Comparison of ENCODE assay signal across 14 cellular contexts in genomic region chr13:109744512-109745051, GRCh38. TPM values are rescaled to one million over a fixed set of nuclear protein-coding genes. Genes with fewer than 3 reads are reported as not detected.
DNase-seq lines count a peak whose midpoint lies in the region; ATAC-seq and TF ChIP-seq lines count a peak whose summit lies in the region.
"Had no signal": no experiment of that assay in that cellular context is flagged by ENCODE, and none has a peak within 500 bp of the region (broad histone marks: within the 10 kb centered on the region; RNA-seq: fewer than 3 reads in every experiment).

No MANE protein-coding gene starts in this region.

- TF ChIP-seq POLR2A in testis (IDR thresholded peaks at IDR 0.05): no peak

- WGBS in testis, 2 donors: 23 to 24% methylated on average over 16 to 23 of the region's 23 CpGs

- intact Hi-C loops in Right ventricle myocardium superior (cut with DNase I) (no loop called here), testis (cut with DNase I; ENCODE audit: low total_unique reads) (no loop called here)

- no peaks in the 10 kb centered on the region for H3K36me3 ChIP-seq in testis (ENCODE audit: low read depth, missing control alignments)
- H3K36me3 ChIP-seq: gastroesophageal sphincter, pancreas had no signal

- no peak for TF ChIP-seq CTCF in testis (IDR thresholded peaks at IDR 0.05)

- peak; percentile 5 for DNase-seq in DMS 273 (lab: John Stamatoyannopoulos, UW; ENCODE audit: unreplicated experiment)
- DNase-seq in DMS 273 treated with DMSO at 0.1 percent for 48 hours (lab: John Stamatoyannopoulos, UW): no peak
- peak; percentile 38 to 64 for DNase-seq in SHP77 (lab: John Stamatoyannopoulos, UW)
- DNase-seq in Right ventricle myocardium superior: peak; percentile 62
- DNase-seq in testis: peak; percentile 92
- no peak for DNase-seq in superior temporal gyrus (ENCODE audit: extremely low spot score)
- DNase-seq in NCI-H526 (lab: John Stamatoyannopoulos, UW): no peak
- DNase-seq: 8988T; activated naive CD4-positive, alpha-beta T cell treated with Interleukin-2 at 50 U/mL for 16 hours; Kasumi-1; pancreas had no signal

- ATAC-seq in Right ventricle myocardium superior (ENCODE audit: poor library complexity) (peak; percentile 78), GM18520 (IDR thresholded peaks at IDR 0.05; ENCODE audit: unreplicated experiment) (no peak)
- ATAC-seq: gastroesophageal sphincter had no signal

- H3K9me3 ChIP-seq in testis: no peaks in the 10 kb centered on the region
- H3K9me3 ChIP-seq: gastroesophageal sphincter, pancreas had no signal

- no peaks in the 10 kb centered on the region for H3K27me3 ChIP-seq in testis
- H3K27me3 ChIP-seq: gastroesophageal sphincter, pancreas had no signal

- H3K27ac ChIP-seq in testis: no peak overlapping the region
- H3K27ac ChIP-seq: pancreas had no signal

- peak overlapping the region in 1 of 2 donors; percentile 12 for H3K4me3 ChIP-seq in testis
- H3K4me3 ChIP-seq: gastroesophageal sphincter, GM12878, pancreas had no signal

- peaks cover 10% of the 10 kb centered on the region for H3K4me1 ChIP-seq in testis
- H3K4me1 ChIP-seq: pancreas had no signal

RNA-seq across cellular contexts. Expression of gene IRS2, which starts 41.8 kb away (rescaled TPM):
- 12.1 TPM for total RNA-seq in Right ventricle myocardium superior
- total RNA-seq in testis: 10 to 100 TPM; 23.9 to 33.4 TPM
- polyA plus RNA-seq in testis (ENCODE audit: insufficient read depth, low read depth, low replicate concordance): 6.9 TPM

Comparison
In these comparisons a context has a peak if more than half of its experiments do, and no peak if none do; other contexts are left out.
1. DNase-seq: peak in DMS 273 (single experiment), SHP77 (2 of 2), Right ventricle myocardium superior (single experiment) and testis (single experiment); none in DMS 273 treated with DMSO at 0.1 percent for 48 hours (single experiment), superior temporal gyrus (single experiment) and NCI-H526 (0 of 2).